In genomic region chr1:87336623-87337067, GRCh38 we compare ENCODE assay signal across 10 cellular contexts. TPM values are rescaled to one million over a fixed set of nuclear protein-coding genes. Genes with fewer than 3 reads are reported as not detected.
DNase-seq lines count a peak whose midpoint lies in the region; TF ChIP-seq lines count a peak whose summit lies in the region.
"Had no signal": no experiment of that assay in that cellular context is flagged by ENCODE, and none has a peak within 500 bp of the region (broad histone marks: within the 10 kb centered on the region; RNA-seq: fewer than 3 reads in every experiment).

No MANE protein-coding gene starts in this region.

- H2AFZ ChIP-seq in Karpas-422 (ENCODE audit: low read length): no peak overlapping the region

- H3K9me2 ChIP-seq in Karpas-422 (replicated peaks; ENCODE audit: insufficient read depth, low read length): no peaks in the 10 kb centered on the region

- H3K27ac ChIP-seq in BLaER1 treated with 17β-estradiol and CSF1 and Interleukin-3, amounts not matched to agents 10 nM and 100 nM: peak overlapping the region in 4 of 11 experiments; percentile 1 to 11 (median 8); a peak in 2 of 22 replicates
- H3K27ac ChIP-seq in Karpas-422 (ENCODE audit: low read length) (no peak overlapping the region), esophagus (ENCODE audit: low read depth in 2 of 2, low read length in 1 of 2) (peak overlapping the region; percentile 16 to 19), ascending aorta (peak overlapping the region in 1 of 2 donors; percentile 24)

- H3K27ac Mint-ChIP-seq in osteocyte (ENCODE audit: unreplicated experiment): no peak overlapping the region

- H3K9me3 Mint-ChIP-seq in osteocyte (ENCODE audit: unreplicated experiment): no peaks in the 10 kb centered on the region

- no peak for DNase-seq in Karpas-422
- no peak for DNase-seq in osteocyte (ENCODE audit: extremely low spot score, unreplicated experiment)
- no peak for DNase-seq in germinal center (ENCODE audit: low spot score)
- no peak for DNase-seq in OCI-M2 (lab: John Stamatoyannopoulos, UW; ENCODE audit: unreplicated experiment)
- no peak for DNase-seq in DMS153 treated with DMSO at 0.1 percent for 48 hours (lab: John Stamatoyannopoulos, UW; ENCODE audit: unreplicated experiment)
- DNase-seq in ascending aorta (ENCODE audit: low spot score in 2 of 2): no peak
- DNase-seq: effector CD8-positive, alpha-beta T cell; SHP77 treated with DMSO at 0.1 percent for 48 hours had no signal

- no peaks in the 10 kb centered on the region for H3K9me3 ChIP-seq in BLaER1 treated with 17β-estradiol and CSF1 and Interleukin-3, amounts not matched to agents 10 nM and 100 nM (replicated peaks in 1 of 11)
- H3K9me3 ChIP-seq in Karpas-422 (ENCODE audit: low read length): no peaks in the 10 kb centered on the region
- no peaks in the 10 kb centered on the region for H3K9me3 ChIP-seq in esophagus (ENCODE audit: control insufficient read depth in 2 of 2, insufficient read depth in 1 of 2, low read depth in 1 of 2, low read length in 1 of 2)
- no peaks in the 10 kb centered on the region for H3K9me3 ChIP-seq in ascending aorta

- 29 to 32% methylated on average over 10 of the region's 10 CpGs for WGBS in esophagus, 2 donors

- H3K36me3 ChIP-seq in BLaER1 treated with 17β-estradiol and CSF1 and Interleukin-3, amounts not matched to agents 10 nM and 100 nM: peaks cover 49 to 79% (median 71%) of the 10 kb centered on the region in 11 experiments
- H3K36me3 ChIP-seq in Karpas-422 (ENCODE audit: insufficient read depth, low read length): peaks cover 3% of the 10 kb centered on the region; the same call in 1 of the 2 replicates
- H3K36me3 ChIP-seq in esophagus (ENCODE audit: control insufficient read depth in 2 of 2, insufficient read depth in 2 of 2, low read length in 1 of 2): peaks cover 3 to 4% of the 10 kb centered on the region in 2 donors
- peaks cover 7 to 23% of the 10 kb centered on the region in 2 donors for H3K36me3 ChIP-seq in ascending aorta

- H3K4me3 ChIP-seq in BLaER1 treated with 17β-estradiol and CSF1 and Interleukin-3, amounts not matched to agents 10 nM and 100 nM: peak overlapping the region in 1 of 10 experiments; percentile 80; a peak in 1 of 20 replicates
- H3K4me3 ChIP-seq in Karpas-422 (ENCODE audit: low read length) (no peak overlapping the region), esophagus (ENCODE audit: low read depth in 1 of 2, low read length in 2 of 2) (peak overlapping the region in 1 of 2 donors; percentile 88), ascending aorta (peak overlapping the region in 1 of 2 donors; percentile 94)

- H3K4me2 ChIP-seq in BLaER1 treated with 17β-estradiol and CSF1 and Interleukin-3, amounts not matched to agents 10 nM and 100 nM: peak overlapping the region; percentile 90 to 99 (median 96); a peak in 21 of 22 replicates
- H3K4me2 ChIP-seq in Karpas-422 (ENCODE audit: low read depth, low read length, poor library complexity, severe bottlenecking): peak overlapping the region; percentile 87

- peak overlapping the region; percentile 18 for H3K4me3 Mint-ChIP-seq in osteocyte (ENCODE audit: unreplicated experiment)

- intact Hi-C loops in ascending aorta (cut with DNase I): loop anchor here (10.0 kb wide), 1 partner anchor 632 kb away; the partner anchor contains the start of gene SH3GLB1

- TF ChIP-seq CTCF in osteocyte (IDR thresholded peaks at IDR 0.05) (no peak), ascending aorta (IDR thresholded peaks at IDR 0.05) (no peak)

- H3K27me3 Mint-ChIP-seq in osteocyte (ENCODE audit: unreplicated experiment): no peaks in the 10 kb centered on the region

- H3K4me1 Mint-ChIP-seq in osteocyte (ENCODE audit: unreplicated experiment): peaks cover 46% of the 10 kb centered on the region

- no peaks in the 10 kb centered on the region for H3K79me2 ChIP-seq in Karpas-422 (ENCODE audit: low read length)

- H4K20me1 ChIP-seq in BLaER1 treated with 17β-estradiol and CSF1 and Interleukin-3, amounts not matched to agents 10 nM and 100 nM: peaks cover 22 to 78% (median 66%) of the 10 kb centered on the region in 11 experiments
- peaks cover 6% of the 10 kb centered on the region; the same call in 1 of the 2 replicates for H4K20me1 ChIP-seq in Karpas-422 (ENCODE audit: insufficient read depth, low read depth, low read length)

- no peaks in the 10 kb centered on the region for H3K27me3 ChIP-seq in BLaER1 treated with 17β-estradiol and CSF1 and Interleukin-3, amounts not matched to agents 10 nM and 100 nM
- H3K27me3 ChIP-seq in Karpas-422 (ENCODE audit: low read length) (no peaks in the 10 kb centered on the region), esophagus (ENCODE audit: control insufficient read depth in 1 of 2, insufficient read depth in 2 of 2, low read length in 2 of 2) (no peaks in the 10 kb centered on the region), ascending aorta (no peaks in the 10 kb centered on the region)

- peak overlapping the region in 7 of 11 experiments; percentile 4 to 95 (median 87); a peak in 5 of 22 replicates for H3K9ac ChIP-seq in BLaER1 treated with 17β-estradiol and CSF1 and Interleukin-3, amounts not matched to agents 10 nM and 100 nM
- H3K9ac ChIP-seq in Karpas-422 (ENCODE audit: low read length): no peak overlapping the region

- H3K36me3 Mint-ChIP-seq in osteocyte (ENCODE audit: unreplicated experiment): peaks cover 34% of the 10 kb centered on the region

- H3K4me1 ChIP-seq in BLaER1 treated with 17β-estradiol and CSF1 and Interleukin-3, amounts not matched to agents 10 nM and 100 nM: peaks cover 43 to 47% (median 44%) of the 10 kb centered on the region in 10 experiments
- peaks cover 44% of the 10 kb centered on the region for H3K4me1 ChIP-seq in Karpas-422 (ENCODE audit: low read length)
- H3K4me1 ChIP-seq in esophagus (ENCODE audit: control insufficient read depth in 2 of 2, insufficient read depth in 2 of 2, low read length in 1 of 2): no peaks in the 10 kb centered on the region
- H3K4me1 ChIP-seq in ascending aorta: peaks cover 6 to 10% of the 10 kb centered on the region in 2 donors

RNA-seq across cellular contexts. Expression of gene LMO4, which starts 8.0 kb away (rescaled TPM):
- 26.4 and 45.8 TPM in 2 replicates for total RNA-seq in Karpas-422 (2014; rRNA removed; shearing (Covaris generic); ENCODE audit: low replicate concordance)
- polyA plus RNA-seq in esophagus: 10 to 100 TPM; 46.7 to 76.8 TPM
- 35.2 and 37.6 TPM in 2 replicates for total RNA-seq in osteocyte
- total RNA-seq in ascending aorta: 9.9 TPM
